In the genomic region with DNA sequence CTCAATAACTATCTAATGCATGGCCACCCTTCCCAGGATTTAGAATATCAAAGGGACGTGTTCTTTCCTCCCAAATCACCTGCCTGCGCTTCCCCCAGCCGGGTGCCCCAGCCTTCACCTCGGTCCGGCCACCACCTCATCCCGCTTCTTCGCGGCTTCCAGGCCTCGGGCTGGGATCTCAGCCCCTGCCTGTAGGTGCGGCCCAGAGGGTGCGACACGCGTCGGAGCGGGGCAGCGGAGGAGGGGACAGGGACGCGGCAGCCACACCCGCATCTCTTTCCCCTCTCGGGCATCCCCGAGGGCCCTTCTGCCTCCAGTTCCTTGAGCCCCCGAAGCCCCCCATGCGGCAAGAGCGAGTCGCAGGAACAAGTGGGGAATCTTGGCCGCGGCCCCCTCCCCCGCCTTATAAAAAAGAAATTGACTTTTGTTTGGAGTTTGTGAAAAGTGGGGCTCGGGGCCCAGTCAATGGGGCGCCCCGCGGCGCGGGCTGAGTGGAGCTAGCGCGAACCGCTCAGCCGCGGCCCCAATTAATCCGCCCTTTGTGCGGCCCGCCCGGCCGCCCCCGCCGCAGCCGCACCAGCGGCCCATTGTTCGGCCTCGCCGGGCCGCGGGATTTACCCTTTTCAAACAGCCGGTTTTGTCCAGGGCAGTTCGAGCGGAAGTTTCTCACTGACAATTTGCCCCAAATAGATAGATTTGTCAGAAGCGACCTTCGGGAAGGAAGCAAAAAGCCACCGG, we compare ENCODE assay signal across 11 cellular contexts. TPM values are rescaled to one million over a fixed set of nuclear protein-coding genes. Genes with fewer than 3 reads are reported as not detected.
A peak's percentile ranks its signal among the peaks of the same experiment; 100 is the strongest.
DNase-seq lines count a peak whose midpoint lies in the region; TF ChIP-seq lines count a peak whose summit lies in the region.
"Had no signal": no experiment of that assay in that cellular context is flagged by ENCODE, and none has a peak within 500 bp of the region (broad histone marks: within the 10 kb centered on the region; RNA-seq: fewer than 3 reads in every experiment).

No MANE protein-coding gene starts in this region.

- H2BK5ac ChIP-seq in trophoblast cell (ENCODE audit: low read depth, low read length, poor library complexity): no peak overlapping the region

- no peaks in the 10 kb centered on the region for H3K9me2 ChIP-seq in OCI-LY1 (ENCODE audit: low read depth, low read length)

- H3K9me3 ChIP-seq in OCI-LY1 (ENCODE audit: low read length) (no peaks in the 10 kb centered on the region), trophoblast cell (ENCODE audit: insufficient read depth, low read depth, low read length) (peaks cover 4% of the 10 kb centered on the region)

- H2AFZ ChIP-seq in OCI-LY1 (ENCODE audit: low read length) (no peak overlapping the region; the same call in 1 of the 2 replicates), trophoblast cell (ENCODE audit: insufficient read depth, low read length, poor library complexity) (no peak overlapping the region)

- H3K27ac ChIP-seq in OCI-LY1 (ENCODE audit: low read depth, low read length, poor library complexity, severe bottlenecking) (no peak overlapping the region), trophoblast cell (ENCODE audit: low read depth, low read length) (no peak overlapping the region)

- H3K4me1 ChIP-seq in OCI-LY1 (ENCODE audit: insufficient read depth, low read length, severe bottlenecking) (peaks cover 14% of the 10 kb centered on the region), trophoblast cell (ENCODE audit: control insufficient read depth in 1 of 2, insufficient read depth in 2 of 2, low read length in 2 of 2) (peaks cover 2 to 3% of the 10 kb centered on the region in 2 experiments)

- H4K8ac ChIP-seq in trophoblast cell (ENCODE audit: low read depth, low read length): no peak overlapping the region

- H3K9ac ChIP-seq in OCI-LY1 (ENCODE audit: low read length) (peak overlapping the region; percentile 48; the same call in 1 of the 2 replicates), trophoblast cell (ENCODE audit: low read length) (no peak overlapping the region)

- TF ChIP-seq CTCF in Calu3 (IDR thresholded peaks at IDR 0.05; ENCODE audit: unreplicated experiment): no peak
- TF ChIP-seq CTCF in OCI-LY1 (IDR thresholded peaks at IDR 0.05; ENCODE audit: low read length): no peak
- TF ChIP-seq CTCF in endothelial cell (IDR thresholded peaks at IDR 0.05; ENCODE audit: unreplicated experiment): no peak

- no peaks in the 10 kb centered on the region for H3K79me1 ChIP-seq in trophoblast cell (ENCODE audit: low read length)

- H3K9me3 Mint-ChIP-seq in Calu3 (ENCODE audit: low read depth, unreplicated experiment) (no peaks in the 10 kb centered on the region), endothelial cell (ENCODE audit: unreplicated experiment) (no peaks in the 10 kb centered on the region)

- no peaks in the 10 kb centered on the region for H4K20me1 ChIP-seq in OCI-LY1 (ENCODE audit: insufficient read depth, low read length)

- H3K27me3 Mint-ChIP-seq in Calu3 (ENCODE audit: unreplicated experiment) (peaks cover 84% of the 10 kb centered on the region), endothelial cell (ENCODE audit: unreplicated experiment) (peaks cover 28% of the 10 kb centered on the region)

- no peak for DNase-seq in Calu3
- peak; percentile 25 for DNase-seq in endothelial cell (ENCODE audit: low spot score)
- DNase-seq in trophoblast cell: peak in 1 of 2 donors; percentile 38
- no peak for DNase-seq in activated CD8-positive, alpha-beta memory T cell treated with anti-CD3 and anti-CD28 coated beads, Interleukin-2, amount 50 U/mL, for 4 hours
- DNase-seq in T-helper 9 cell: no peak
- DNase-seq in OCI-M1 (lab: John Stamatoyannopoulos, UW): no peak
- DNase-seq in GM03348 (ENCODE audit: low spot score): no peak

- H3K23ac ChIP-seq in trophoblast cell (ENCODE audit: low read length): no peak overlapping the region

- no TSS peak for BruUV-seq in Calu3 (replicated peaks; lab: Mats Ljungman, UMichigan)

- H3F3A ChIP-seq in OCI-LY1 (ENCODE audit: insufficient read depth, low read length): no peaks in the 10 kb centered on the region

- H4K12ac ChIP-seq in trophoblast cell (ENCODE audit: low read depth, low read length): no peak overlapping the region

- CTCF ChIA-PET in Calu3 (lab: Charles Lee): interaction anchor here (0.7 kb wide), 1 partner anchor 335 kb away, joined by 5 read pairs; no protein-coding TSS in a partner anchor

- H3K4me3 ChIP-seq in OCI-LY1 (ENCODE audit: low read depth, low read length, poor library complexity, severe bottlenecking) (peak overlapping the region; percentile 60), trophoblast cell (ENCODE audit: low read depth, low read length) (no peak overlapping the region)

- H2BK120ac ChIP-seq in trophoblast cell (ENCODE audit: insufficient read depth, low read length, poor library complexity): no peak overlapping the region

- H3K4me3 Mint-ChIP-seq in Calu3 (ENCODE audit: low read depth, unreplicated experiment): peak overlapping the region; percentile 23
- peak overlapping the region; percentile 51 for H3K4me3 Mint-ChIP-seq in endothelial cell (ENCODE audit: unreplicated experiment)

- no peak overlapping the region for H2BK12ac ChIP-seq in trophoblast cell (ENCODE audit: low read length)

- no peak overlapping the region for H3K14ac ChIP-seq in trophoblast cell (ENCODE audit: low read length)

- H3K4me2 ChIP-seq in OCI-LY1 (ENCODE audit: low read length) (peak overlapping the region; percentile 69), trophoblast cell (ENCODE audit: low read length) (peak overlapping the region; percentile 43)

- H3K27me3 ChIP-seq in OCI-LY1 (ENCODE audit: insufficient read depth, low read length): 0 out of 2 replicates have a peak, but pooled peaks cover 6% of the 10 kb centered on the region
- H3K27me3 ChIP-seq in trophoblast cell (ENCODE audit: insufficient read depth, low read length): peaks cover 53% of the 10 kb centered on the region

- no peaks in the 10 kb centered on the region for H3K79me2 ChIP-seq in OCI-LY1 (ENCODE audit: insufficient read depth, low read length)
- no peaks in the 10 kb centered on the region for H3K79me2 ChIP-seq in trophoblast cell (ENCODE audit: control insufficient read depth, insufficient read depth, low read length, poor library complexity)

- WGBS in trophoblast cell (ENCODE audit: extremely low coverage, insufficient coverage, insufficient read length): no CpG with 5 or more reads among the region's 59 CpGs

- H3K27ac Mint-ChIP-seq in Calu3 (ENCODE audit: unreplicated experiment): no peak overlapping the region
- no peak overlapping the region for H3K27ac Mint-ChIP-seq in endothelial cell (ENCODE audit: unreplicated experiment)

- H3K36me3 Mint-ChIP-seq in Calu3 (ENCODE audit: insufficient read depth, unreplicated experiment) (peaks cover 5% of the 10 kb centered on the region), endothelial cell (ENCODE audit: low read depth, unreplicated experiment) (no peaks in the 10 kb centered on the region)

- H4K91ac ChIP-seq in trophoblast cell (ENCODE audit: low read depth, low read length): no peak overlapping the region

- H3K4ac ChIP-seq in trophoblast cell (ENCODE audit: low read depth, low read length): no peak overlapping the region

- H3K4me1 Mint-ChIP-seq in Calu3 (ENCODE audit: low read depth, unreplicated experiment) (peaks cover 12% of the 10 kb centered on the region), endothelial cell (ENCODE audit: unreplicated experiment) (peaks cover 16% of the 10 kb centered on the region)

- intact Hi-C loops in Calu3 (cut with micrococcal nuclease; ENCODE audit: unreplicated experiment): no loop called here

- H3K36me3 ChIP-seq in OCI-LY1 (ENCODE audit: insufficient read depth, low read length): no peaks in the 10 kb centered on the region
- H3K36me3 ChIP-seq in trophoblast cell (ENCODE audit: control insufficient read depth in 1 of 2, insufficient read depth in 2 of 2, low read length in 2 of 2): no peaks in the 10 kb centered on the region

- no peak overlapping the region for H2AK5ac ChIP-seq in trophoblast cell (ENCODE audit: low read length)

- H3K18ac ChIP-seq in trophoblast cell (ENCODE audit: low read length): no peak overlapping the region

RNA-seq across cellular contexts. Expression of gene NR2E1, which starts 8.4 kb away (rescaled TPM):
- total RNA-seq in Calu3 (2022) (not detected in 2 replicates), endothelial cell (ENCODE audit: unreplicated experiment) (not detected)
- polyA plus RNA-seq in trophoblast cell (2013): not detected in 2 replicates
- total RNA-seq: fibroblast of lung, NCI-H460, renal cortical epithelial cell had no signal
- polyA plus RNA-seq: fibroblast of lung had no signal
